In genomic region chr9:129648764-129649115, GRCh38 we compare ENCODE assay signal across 19 cellular contexts. TPM values are rescaled to one million over a fixed set of nuclear protein-coding genes. Genes with fewer than 3 reads are reported as not detected.
DNase-seq lines count a peak whose midpoint lies in the region; ATAC-seq and TF ChIP-seq lines count a peak whose summit lies in the region.
"Had no signal": no experiment of that assay in that cellular context is flagged by ENCODE, and none has a peak within 500 bp of the region (broad histone marks: within the 10 kb centered on the region; RNA-seq: fewer than 3 reads in every experiment).

No MANE protein-coding gene starts in this region.

- H2AK5ac ChIP-seq in trophoblast cell (ENCODE audit: low read length), result no peak overlapping the region

- ATAC-seq in Right ventricle myocardium inferior, result no peak
- ATAC-seq in aorta (ENCODE audit: low FRiP score), result no peak
- no peak for ATAC-seq in HG03571 (IDR thresholded peaks at IDR 0.05; ENCODE audit: unreplicated experiment)
- ATAC-seq in activated CD8-positive, alpha-beta memory T cell treated with anti-CD3 and anti-CD28 coated beads, Interleukin-2, amount 10 ng/mL, durations not matched to agents 7 days and 5 days, result no peak
- ATAC-seq: A549 had no signal

- no peak overlapping the region for H2BK5ac ChIP-seq in trophoblast cell (ENCODE audit: low read depth, low read length, poor library complexity)

- peaks cover 2% of the 10 kb centered on the region for H3K4me1 Mint-ChIP-seq in activated CD8-positive, alpha-beta memory T cell treated with anti-CD3 and anti-CD28 coated beads, Interleukin-2, amount 10 ng/mL, durations not matched to agents 7 days and 5 days
- H3K4me1 Mint-ChIP-seq: CD14-positive monocyte; CD4-positive, alpha-beta memory T cell had no signal

- H3K23ac ChIP-seq in trophoblast cell (ENCODE audit: low read length), result no peak overlapping the region

- H3K4me2 ChIP-seq in hepatocyte, result no peak overlapping the region
- H3K4me2 ChIP-seq in trophoblast cell (ENCODE audit: low read length), result no peak overlapping the region
- H3K4me2 ChIP-seq: A549, BLaER1 had no signal

- H3K79me2 ChIP-seq in hepatocyte, result no peaks in the 10 kb centered on the region
- no peaks in the 10 kb centered on the region for H3K79me2 ChIP-seq in trophoblast cell (ENCODE audit: control insufficient read depth, insufficient read depth, low read length, poor library complexity)

- no peak overlapping the region for H2BK120ac ChIP-seq in trophoblast cell (ENCODE audit: insufficient read depth, low read length, poor library complexity)

- no peak overlapping the region for H4K12ac ChIP-seq in trophoblast cell (ENCODE audit: low read depth, low read length)

- H3K9me2 ChIP-seq in hepatocyte (replicated peaks; ENCODE audit: insufficient read depth), result no peaks in the 10 kb centered on the region

- no peak overlapping the region for H3K9ac ChIP-seq in trophoblast cell (ENCODE audit: low read length)
- H3K9ac ChIP-seq: BLaER1 had no signal

- H3K27me3 ChIP-seq in hepatocyte (no peaks in the 10 kb centered on the region), trophoblast cell (ENCODE audit: insufficient read depth, low read length) (no peaks in the 10 kb centered on the region), aorta (ENCODE audit: control insufficient read depth in 1 of 2, insufficient read depth in 2 of 2, low read length in 1 of 2) (no peaks in the 10 kb centered on the region)

- no peak overlapping the region for H3K14ac ChIP-seq in trophoblast cell (ENCODE audit: low read length)

- H3K18ac ChIP-seq in trophoblast cell (ENCODE audit: low read length), result no peak overlapping the region

- CTCF ChIA-PET in activated CD8-positive, alpha-beta memory T cell treated with anti-CD3 and anti-CD28 coated beads, Interleukin-2, amount 10 ng/mL, durations not matched to agents 7 days and 5 days (lab: Charles Lee), result no interaction called here

- H3K9me3 ChIP-seq in hepatocyte (ENCODE audit: low read depth) (no peaks in the 10 kb centered on the region), trophoblast cell (ENCODE audit: insufficient read depth, low read depth, low read length) (no peaks in the 10 kb centered on the region), aorta (ENCODE audit: control insufficient read depth, low read length) (no peaks in the 10 kb centered on the region)
- H3K9me3 ChIP-seq: A549, BLaER1, HAP-1 had no signal

- H3K36me3 Mint-ChIP-seq in activated CD8-positive, alpha-beta memory T cell treated with anti-CD3 and anti-CD28 coated beads, Interleukin-2, amount 10 ng/mL, durations not matched to agents 7 days and 5 days, result no peaks in the 10 kb centered on the region
- H3K36me3 Mint-ChIP-seq: CD14-positive monocyte; CD4-positive, alpha-beta memory T cell; IgD-negative memory B cell had no signal

- H2BK12ac ChIP-seq in trophoblast cell (ENCODE audit: low read length), result no peak overlapping the region

- intact Hi-C loops in Right ventricle myocardium inferior (cut with DNase I), result no loop called here
- intact Hi-C loops in cardiac septum (cut with DNase I), result no loop called here
- intact Hi-C loops in aorta (cut with DNase I), result loop anchor here in 1 of 2 donors (5.0 kb wide), 2 partner anchors 49 to 74 kb away; no protein-coding TSS in a partner anchor

- in situ Hi-C loops in ACHN (cut with HindIII; ENCODE audit: low pct_ligation_motif_present, low pct_unique_long_range_greater_than_20kb, low sequenced_read_pairs), result no loop called here

- H3K79me1 ChIP-seq in trophoblast cell (ENCODE audit: low read length), result peaks cover 2% of the 10 kb centered on the region

- WGBS in hepatocyte (ENCODE audit: low lambda C conversion rate, missing lambda C conversion rate), result 88% methylated on average over 10 of the region's 10 CpGs
- no CpG with 5 or more reads among the region's 10 CpGs for WGBS in trophoblast cell (ENCODE audit: extremely low coverage, insufficient coverage, insufficient read length)
- WGBS in aorta, 2 donors, result 51 to 57% methylated on average over 9 to 10 of the region's 10 CpGs

- H3K4me3 Mint-ChIP-seq in activated CD8-positive, alpha-beta memory T cell treated with anti-CD3 and anti-CD28 coated beads, Interleukin-2, amount 10 ng/mL, durations not matched to agents 7 days and 5 days, result no peak overlapping the region
- H3K4me3 Mint-ChIP-seq: CD14-positive monocyte; CD4-positive, alpha-beta memory T cell; IgD-negative memory B cell had no signal

- H3K36me3 ChIP-seq in hepatocyte (replicated peaks; ENCODE audit: insufficient read depth, low read depth) (no peaks in the 10 kb centered on the region), trophoblast cell (ENCODE audit: control insufficient read depth in 1 of 2, insufficient read depth in 2 of 2, low read length in 2 of 2) (no peaks in the 10 kb centered on the region), aorta (ENCODE audit: control insufficient read depth in 1 of 2, insufficient read depth in 2 of 2, low read length in 1 of 2) (no peaks in the 10 kb centered on the region)
- H3K36me3 ChIP-seq: BLaER1, HAP-1 had no signal

- peak overlapping the region; percentile 41 for H4K91ac ChIP-seq in trophoblast cell (ENCODE audit: low read depth, low read length)

- H3K4ac ChIP-seq in trophoblast cell (ENCODE audit: low read depth, low read length), result no peak overlapping the region

- no peak overlapping the region for H3K4me3 ChIP-seq in hepatocyte
- H3K4me3 ChIP-seq in trophoblast cell (ENCODE audit: low read depth, low read length), result no peak overlapping the region
- no peak overlapping the region for H3K4me3 ChIP-seq in aorta (ENCODE audit: low read length in 2 of 2)
- H3K4me3 ChIP-seq: A549, BLaER1, HAP-1 had no signal

- H3K27ac Mint-ChIP-seq in activated CD8-positive, alpha-beta memory T cell treated with anti-CD3 and anti-CD28 coated beads, Interleukin-2, amount 10 ng/mL, durations not matched to agents 7 days and 5 days, result no peak overlapping the region
- H3K27ac Mint-ChIP-seq: CD4-positive, alpha-beta memory T cell had no signal

- H4K20me1 ChIP-seq in hepatocyte (ENCODE audit: insufficient read depth, poor library complexity, severe bottlenecking), result no peaks in the 10 kb centered on the region
- H4K20me1 ChIP-seq: BLaER1 had no signal

- TF ChIP-seq CTCF in hepatocyte (IDR thresholded peaks at IDR 0.05; ENCODE audit: poor library complexity), result no peak

- no peak overlapping the region for H4K8ac ChIP-seq in trophoblast cell (ENCODE audit: low read depth, low read length)

- H3K9me3 Mint-ChIP-seq in activated CD8-positive, alpha-beta memory T cell treated with anti-CD3 and anti-CD28 coated beads, Interleukin-2, amount 10 ng/mL, durations not matched to agents 7 days and 5 days (ENCODE audit: low read depth), result no peaks in the 10 kb centered on the region
- H3K9me3 Mint-ChIP-seq: CD4-positive, alpha-beta memory T cell had no signal

- H2AFZ ChIP-seq in hepatocyte (no peak overlapping the region), trophoblast cell (ENCODE audit: insufficient read depth, low read length, poor library complexity) (no peak overlapping the region)

- DNase-seq in Right ventricle myocardium inferior (ENCODE audit: missing footprints), result peak; percentile 59
- no peak for DNase-seq in cardiac septum (ENCODE audit: low spot score)
- no peak for DNase-seq in hepatocyte (ENCODE audit: low spot score)
- DNase-seq in trophoblast cell, result no peak
- DNase-seq in aorta, result no peak
- DNase-seq in ACHN, result no peak
- no peak for DNase-seq in activated CD8-positive, alpha-beta memory T cell treated with anti-CD3 and anti-CD28 coated beads, Interleukin-2, amount 10 ng/mL, durations not matched to agents 7 days and 5 days
- DNase-seq: CD4-positive, alpha-beta memory T cell; DMS153; DMS79 treated with DMSO at 0.1 percent for 48 hours; GF-D8 had no signal

- H3K4me1 ChIP-seq in hepatocyte (ENCODE audit: insufficient read depth) (peaks cover 4% of the 10 kb centered on the region), trophoblast cell (ENCODE audit: control insufficient read depth in 1 of 2, insufficient read depth in 2 of 2, low read length in 2 of 2) (peaks cover 0 to 6% of the 10 kb centered on the region in 2 experiments), aorta (ENCODE audit: control insufficient read depth in 1 of 2, insufficient read depth in 2 of 2, low read length in 2 of 2) (no peaks in the 10 kb centered on the region)
- H3K4me1 ChIP-seq: HAP-1 had no signal

- H3K27ac ChIP-seq in hepatocyte, result peak overlapping the region; percentile 31
- H3K27ac ChIP-seq in trophoblast cell (ENCODE audit: low read depth, low read length), result no peak overlapping the region
- peak overlapping the region; percentile 2 to 53 for H3K27ac ChIP-seq in aorta (ENCODE audit: low read depth in 1 of 2, low read length in 2 of 2)
- H3K27ac ChIP-seq: 22Rv1, BLaER1 had no signal

- H3K27me3 Mint-ChIP-seq in activated CD8-positive, alpha-beta memory T cell treated with anti-CD3 and anti-CD28 coated beads, Interleukin-2, amount 10 ng/mL, durations not matched to agents 7 days and 5 days, result peaks cover 2% of the 10 kb centered on the region
- H3K27me3 Mint-ChIP-seq: IgD-negative memory B cell had no signal

RNA-seq across cellular contexts. Expression of gene ASB6, which starts 6.8 kb away (rescaled TPM):
- total RNA-seq in Right ventricle myocardium inferior (9.3 TPM), cardiac septum (10.2 TPM), hepatocyte (10.5 and 14.2 TPM in 2 replicates), aorta (10 to 100 TPM; 15.8 to 20.8 TPM)
- polyA plus RNA-seq in hepatocyte (10.7 and 15.5 TPM in 2 replicates), aorta (10 to 100 TPM in 1 of 2 donors, 1 to 10 TPM in 1; 6.0 to 20.3 TPM)
- polyA plus RNA-seq in trophoblast cell (2013), result 16.6 and 17.9 TPM in 2 replicates
- 10 to 100 TPM; 25.0 to 26.4 TPM for total RNA-seq in activated CD8-positive, alpha-beta memory T cell treated with anti-CD3 and anti-CD28 coated beads, Interleukin-2, amount 10 ng/mL, durations not matched to agents 7 days and 5 days

RNA-seq across cellular contexts. Expression of gene PRRX2, which starts 16.7 kb away (rescaled TPM):
- total RNA-seq in Right ventricle myocardium inferior (0.54 TPM), cardiac septum (4.4 TPM), hepatocyte (5.7 and 9.7 TPM in 2 replicates), aorta (10 to 100 TPM; 51.9 to 68.8 TPM)
- polyA plus RNA-seq in hepatocyte (14.0 and 23.0 TPM in 2 replicates), aorta (10 to 100 TPM; 27.7 to 52.6 TPM)
- 1.3 and 1.4 TPM in 2 replicates for polyA plus RNA-seq in trophoblast cell (2013)
- under 1 TPM in 1 of 2 experiments, not detected in 1; 0.28 TPM for total RNA-seq in activated CD8-positive, alpha-beta memory T cell treated with anti-CD3 and anti-CD28 coated beads, Interleukin-2, amount 10 ng/mL, durations not matched to agents 7 days and 5 days
- total RNA-seq: CD4-positive, alpha-beta memory T cell had no signal
- polyA plus RNA-seq: CD14-positive monocyte; CD4-positive, alpha-beta memory T cell; IgD-negative memory B cell had no signal

RNA-seq across cellular contexts. Expression of gene NTMT1, which starts 22.8 kb away (rescaled TPM):
- total RNA-seq in Right ventricle myocardium inferior, result 72.1 TPM
- total RNA-seq in cardiac septum, result 49.5 TPM
- 20.8 and 32.5 TPM in 2 replicates for total RNA-seq in hepatocyte
- polyA plus RNA-seq in hepatocyte, result 66.9 and 81.4 TPM in 2 replicates
- polyA plus RNA-seq in trophoblast cell (2013), result 31.8 and 32.6 TPM in 2 replicates
- 10 to 100 TPM; 22.7 to 25.6 TPM for total RNA-seq in aorta
- polyA plus RNA-seq in aorta, result 10 to 100 TPM; 34.3 to 41.1 TPM
- 10 to 100 TPM; 37.2 to 46.2 TPM for total RNA-seq in activated CD8-positive, alpha-beta memory T cell treated with anti-CD3 and anti-CD28 coated beads, Interleukin-2, amount 10 ng/mL, durations not matched to agents 7 days and 5 days

RNA-seq across cellular contexts. Expression of gene C9orf50, which starts 27.8 kb away (rescaled TPM):
- total RNA-seq in Right ventricle myocardium inferior (not detected), cardiac septum (0.22 TPM), hepatocyte (not detected in 2 replicates), aorta (under 1 TPM; 0.30 to 0.62 TPM)
- polyA plus RNA-seq in hepatocyte (0.86 TPM in 1 of 2 replicates, not detected in the other), aorta (1 to 10 TPM in 1 of 2 donors, not detected in 1; 4.8 TPM)
- 0.07 TPM in 1 of 2 replicates, not detected in the other for polyA plus RNA-seq in trophoblast cell (2013)
- total RNA-seq in activated CD8-positive, alpha-beta memory T cell treated with anti-CD3 and anti-CD28 coated beads, Interleukin-2, amount 10 ng/mL, durations not matched to agents 7 days and 5 days, result not detected
- total RNA-seq: CD4-positive, alpha-beta memory T cell; H1 had no signal
- polyA plus RNA-seq: CD14-positive monocyte; CD4-positive, alpha-beta memory T cell; H1; IgD-negative memory B cell had no signal
